Comparison of ENCODE assay signal across 26 cellular contexts in genomic region chr11:31601635-31602282, GRCh38.
"Had no signal": no experiment of that assay in that cellular context is flagged by ENCODE, and none has a peak within 500 bp of the region (broad histone marks: within the 10 kb centered on the region; RNA-seq: fewer than 3 reads in every experiment).

No MANE protein-coding gene starts in this region.

- H3K36me3 ChIP-seq: breast epithelium, gastroesophageal sphincter, lower lobe of right lung, neutrophil, right lobe of liver, uterus had no signal

- H3K27ac Mint-ChIP-seq: activated B cell treated with CpG ODN at 0.5 μM for 24 hours; activated CD8-positive, alpha-beta memory T cell treated with anti-CD3 and anti-CD28 coated beads, Interleukin-2, amount 10 ng/mL, durations not matched to agents 7 days and 5 days; activated CD8-positive, alpha-beta T cell treated with anti-CD3 and anti-CD28 coated beads, Interleukin-2, amount 10 ng/mL, durations not matched to agents 7 days and 5 days; activated naive CD4-positive, alpha-beta T cell treated with anti-CD3 and anti-CD28 coated beads, Interleukin-2, amount 50 U/mL, for 72 hours; activated T-cell treated with anti-CD3 and anti-CD28 coated beads, Interleukin-2, amount 50 U/mL, for 72 hours; natural killer cell; stimulated activated effector memory CD8-positive, alpha-beta T cell treated with anti-CD3 and anti-CD28 coated beads, Interleukin-12 subunit alpha, Interleukin-12 subunit beta, amount 100 ng/mL, for 72 hours; T-helper 17 cell; type B pancreatic cell had no signal

- H3K79me2 ChIP-seq: hepatocyte had no signal

- H3K4me3 ChIP-seq: breast epithelium, gastroesophageal sphincter, hepatocyte, left lung, lower lobe of right lung, right lobe of liver, uterus had no signal

- H3K4me2 ChIP-seq: hepatocyte had no signal

- H3K4me1 Mint-ChIP-seq: activated B cell treated with CpG ODN at 0.5 μM for 24 hours; activated CD8-positive, alpha-beta memory T cell treated with anti-CD3 and anti-CD28 coated beads, Interleukin-2, amount 10 ng/mL, durations not matched to agents 7 days and 5 days; central memory CD8-positive, alpha-beta T cell; stimulated activated effector memory CD8-positive, alpha-beta T cell treated with anti-CD3 and anti-CD28 coated beads, Interleukin-12 subunit alpha, Interleukin-12 subunit beta, amount 100 ng/mL, for 72 hours; stimulated activated naive CD8-positive, alpha-beta T cell treated with anti-CD3 and anti-CD28 coated beads, Interleukin-15, amount 100 ng/mL, for 72 hours; T-helper 17 cell had no signal

- ATAC-seq: activated CD8-positive, alpha-beta memory T cell treated with anti-CD3 and anti-CD28 coated beads, Interleukin-2, amount 10 ng/mL, durations not matched to agents 7 days and 5 days; activated CD8-positive, alpha-beta T cell treated with anti-CD3 and anti-CD28 coated beads, Interleukin-2, amount 10 ng/mL, durations not matched to agents 7 days and 5 days; activated naive CD4-positive, alpha-beta T cell treated with anti-CD3 and anti-CD28 coated beads, Interleukin-2, amount 50 U/mL, for 72 hours; activated T-cell treated with anti-CD3 and anti-CD28 coated beads, Interleukin-2, amount 50 U/mL, for 72 hours; gastroesophageal sphincter; left lung; lower lobe of right lung; natural killer cell; right lobe of liver; stimulated activated effector memory CD8-positive, alpha-beta T cell treated with anti-CD3 and anti-CD28 coated beads, Interleukin-12 subunit alpha, Interleukin-12 subunit beta, amount 100 ng/mL, for 72 hours; stimulated activated naive CD8-positive, alpha-beta T cell treated with anti-CD3 and anti-CD28 coated beads, Interleukin-15, amount 100 ng/mL, for 72 hours; T-helper 17 cell had no signal

- H3K27me3 ChIP-seq: breast epithelium, gastroesophageal sphincter, hepatocyte, left lung, neutrophil, right lobe of liver, uterus had no signal

- H3K4me3 Mint-ChIP-seq: activated B cell treated with CpG ODN at 0.5 μM for 24 hours; activated CD8-positive, alpha-beta memory T cell treated with anti-CD3 and anti-CD28 coated beads, Interleukin-2, amount 10 ng/mL, durations not matched to agents 7 days and 5 days; activated CD8-positive, alpha-beta T cell treated with anti-CD3 and anti-CD28 coated beads, Interleukin-2, amount 10 ng/mL, durations not matched to agents 7 days and 5 days; activated T-cell treated with anti-CD3 and anti-CD28 coated beads, Interleukin-2, amount 50 U/mL, for 72 hours; central memory CD8-positive, alpha-beta T cell; natural killer cell; stimulated activated effector memory CD8-positive, alpha-beta T cell treated with anti-CD3 and anti-CD28 coated beads, Interleukin-12 subunit alpha, Interleukin-12 subunit beta, amount 100 ng/mL, for 72 hours; stimulated activated naive CD8-positive, alpha-beta T cell treated with anti-CD3 and anti-CD28 coated beads, Interleukin-15, amount 100 ng/mL, for 72 hours; T-helper 17 cell; type B pancreatic cell had no signal

- H2AFZ ChIP-seq: hepatocyte had no signal

- H3K27me3 Mint-ChIP-seq: activated B cell treated with CpG ODN at 0.5 μM for 24 hours; activated CD8-positive, alpha-beta memory T cell treated with anti-CD3 and anti-CD28 coated beads, Interleukin-2, amount 10 ng/mL, durations not matched to agents 7 days and 5 days; central memory CD8-positive, alpha-beta T cell; stimulated activated naive CD8-positive, alpha-beta T cell treated with anti-CD3 and anti-CD28 coated beads, Interleukin-15, amount 100 ng/mL, for 72 hours; T-helper 17 cell; type B pancreatic cell had no signal

- DNase-seq: activated B cell treated with CpG ODN at 0.5 μM for 24 hours; activated CD4-positive, alpha-beta T cell treated with anti-CD3 and anti-CD28 coated beads, Interleukin-2, amount 50 U/mL, for 1 hour; activated CD8-positive, alpha-beta memory T cell treated with anti-CD3 and anti-CD28 coated beads, Interleukin-2, amount 10 ng/mL, durations not matched to agents 7 days and 5 days; activated CD8-positive, alpha-beta T cell treated with anti-CD3 and anti-CD28 coated beads, Interleukin-2, amount 10 ng/mL, durations not matched to agents 7 days and 5 days; activated naive CD4-positive, alpha-beta T cell; activated T-cell treated with anti-CD3 and anti-CD28 coated beads, Interleukin-2, amount 50 U/mL, for 72 hours; effector memory CD4-positive, alpha-beta T cell; erythroblast; left lung; lower lobe of right lung; mesendoderm; natural killer cell; right lobe of liver; stimulated activated CD4-positive, alpha-beta T cell treated with anti-CD3 and anti-CD28 coated beads, Interleukin-4, amount 100 ng/mL, for 24 hours; stimulated activated naive CD8-positive, alpha-beta T cell treated with anti-CD3 and anti-CD28 coated beads, Interleukin-15, amount 100 ng/mL, for 72 hours; substantia nigra; T-helper 17 cell; uterus had no signal

- H3K36me3 Mint-ChIP-seq: natural killer cell had no signal

- H3K4me1 ChIP-seq: breast epithelium, gastroesophageal sphincter, left lung, lower lobe of right lung, right lobe of liver, uterus had no signal

- H3K9me3 ChIP-seq: breast epithelium, gastroesophageal sphincter, left lung, lower lobe of right lung, neutrophil, right lobe of liver, uterus had no signal

- H3K9me3 Mint-ChIP-seq: activated B cell treated with CpG ODN at 0.5 μM for 24 hours; activated naive CD4-positive, alpha-beta T cell treated with anti-CD3 and anti-CD28 coated beads, Interleukin-2, amount 50 U/mL, for 72 hours; activated T-cell treated with anti-CD3 and anti-CD28 coated beads, Interleukin-2, amount 50 U/mL, for 72 hours; central memory CD8-positive, alpha-beta T cell; natural killer cell; stimulated activated effector memory CD8-positive, alpha-beta T cell treated with anti-CD3 and anti-CD28 coated beads, Interleukin-12 subunit alpha, Interleukin-12 subunit beta, amount 100 ng/mL, for 72 hours; type B pancreatic cell had no signal

- H3K27ac ChIP-seq: breast epithelium, gastroesophageal sphincter, hepatocyte, left lung, lower lobe of right lung, neutrophil, right lobe of liver, uterus had no signal
